1 cellular context compared by ENCODE assay signal in the genomic region with DNA sequence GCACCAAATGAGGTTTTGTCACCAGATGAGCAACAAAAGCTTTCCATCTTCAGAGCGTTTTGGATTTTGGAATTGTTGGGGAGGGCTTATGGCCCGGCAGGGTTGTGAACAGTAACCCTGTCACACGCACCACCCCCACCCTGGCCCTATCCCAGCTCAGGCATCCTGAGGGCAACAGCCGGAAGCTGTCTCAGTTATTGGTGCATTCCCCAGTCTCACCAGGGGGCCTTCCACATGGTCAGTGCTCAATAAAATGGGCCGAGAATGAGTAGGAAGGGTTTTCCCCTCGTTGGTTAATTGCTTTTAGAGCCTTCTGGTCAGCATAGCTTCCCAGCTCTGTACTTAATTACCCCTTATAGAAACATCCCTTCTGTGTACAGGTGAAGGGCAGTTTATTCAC.
TF ChIP-seq lines count a peak whose summit lies in the region.

No MANE protein-coding gene starts in this region.

TF ChIP-seq in SK-N-SH, 30 proteins besides CTCF, POLR2A, EP300 and RAD21 (continued from another document):
- TF ChIP-seq CHD2 (IDR thresholded peaks at IDR 0.05; ENCODE audit: low read length, partially characterized antibody) (no peak), ELF1 (IDR thresholded peaks at IDR 0.05) (no peak)
